Comparison of ENCODE assay signal across 8 cellular contexts in genomic region chr1:99808391-99809115, GRCh38. TPM values are rescaled to one million over a fixed set of nuclear protein-coding genes. Genes with fewer than 3 reads are reported as not detected.
DNase-seq lines count a peak whose midpoint lies in the region; ATAC-seq and TF ChIP-seq lines count a peak whose summit lies in the region.

No MANE protein-coding gene starts in this region.

- H3K27me3 ChIP-seq in neural cell (ENCODE audit: insufficient read depth, low read depth, low read length): no peaks in the 10 kb centered on the region

- no peaks in the 10 kb centered on the region for H3K9me3 ChIP-seq in neural cell (ENCODE audit: low read length)

- POLR2A ChIA-PET in activated B cell treated with CpG ODN at 0.5 μM for 24 hours (lab: Charles Lee): no interaction called here

- CTCF ChIA-PET in activated B cell treated with CpG ODN at 0.5 μM for 24 hours (lab: Charles Lee): interaction anchor here (2.1 to 3.3 kb wide), 4 partner anchors 647 to 1060 kb away, joined by 7 to 19 read pairs (median 12); no protein-coding TSS in a partner anchor

- DNase-seq in DMS53 treated with DMSO at 0.1 percent for 48 hours (lab: John Stamatoyannopoulos, UW; ENCODE audit: unreplicated experiment): peak; percentile 96
- peak; percentile 71 for DNase-seq in NCI-H2196 treated with DMSO at 0.1 percent for 48 hours (lab: John Stamatoyannopoulos, UW; ENCODE audit: unreplicated experiment)
- DNase-seq in activated B cell treated with CpG ODN at 0.5 μM for 24 hours: no peak
- peak; percentile 83 for DNase-seq in fibroblast of the conjunctiva (ENCODE audit: low read depth)
- no peak for DNase-seq in activated effector memory CD4-positive, alpha-beta T cell treated with Interleukin-2 at 50 U/mL for 16 hours

- H3K4me3 Mint-ChIP-seq in activated B cell treated with CpG ODN at 0.5 μM for 24 hours: no peak overlapping the region

- H3K9me2 ChIP-seq in neural cell (ENCODE audit: insufficient read depth, low read length): no peaks in the 10 kb centered on the region

- H2AFZ ChIP-seq in neural cell (ENCODE audit: low read depth, low read length): no peak overlapping the region

- H3K4me2 ChIP-seq in neural cell (ENCODE audit: low read length): no peak overlapping the region

- H3K36me3 Mint-ChIP-seq in activated B cell treated with CpG ODN at 0.5 μM for 24 hours (ENCODE audit: low read depth): no peaks in the 10 kb centered on the region

- TF ChIP-seq CTCF in activated B cell treated with CpG ODN at 0.5 μM for 24 hours (IDR thresholded peaks at IDR 0.05): peak; percentile 52
- peak; percentile 91 for TF ChIP-seq CTCF in neural cell (IDR thresholded peaks at IDR 0.05; ENCODE audit: poor library complexity, severe bottlenecking)

- peaks cover 4% of the 10 kb centered on the region for H3K4me1 Mint-ChIP-seq in activated B cell treated with CpG ODN at 0.5 μM for 24 hours

- TF ChIP-seq EP300 in neural cell (conservative IDR thresholded peaks at IDR 0.05; ENCODE audit: poor library complexity, severe bottlenecking): peak; percentile 34

- TF ChIP-seq RAD21 in neural cell (conservative IDR thresholded peaks at IDR 0.05): peak; percentile 90

- no peaks in the 10 kb centered on the region for H3K36me3 ChIP-seq in neural cell (ENCODE audit: insufficient read depth, low read length)

- no peaks in the 10 kb centered on the region for H3K9me3 Mint-ChIP-seq in activated B cell treated with CpG ODN at 0.5 μM for 24 hours

- H3K27ac Mint-ChIP-seq in activated B cell treated with CpG ODN at 0.5 μM for 24 hours: no peak overlapping the region

- no peaks in the 10 kb centered on the region for H3K79me2 ChIP-seq in neural cell (replicated peaks; ENCODE audit: insufficient read depth, low read length)

- peaks cover 10% of the 10 kb centered on the region for H3K27me3 Mint-ChIP-seq in activated B cell treated with CpG ODN at 0.5 μM for 24 hours

- H3K9ac ChIP-seq in neural cell (ENCODE audit: low read length): peak overlapping the region; percentile 41

- ATAC-seq in GM19397 (IDR thresholded peaks at IDR 0.05; ENCODE audit: unreplicated experiment): peak; percentile 74
- peak; percentile 96 for ATAC-seq in HG03432 (IDR thresholded peaks at IDR 0.05; ENCODE audit: unreplicated experiment)
- peak; percentile 71 for ATAC-seq in activated B cell treated with CpG ODN at 0.5 μM for 24 hours (ENCODE audit: low read depth)

- no peaks in the 10 kb centered on the region for H4K20me1 ChIP-seq in neural cell (ENCODE audit: insufficient read depth)

- no peaks in the 10 kb centered on the region for H3F3A ChIP-seq in neural cell (ENCODE audit: insufficient read depth, low read length, poor library complexity, severe bottlenecking)

- intact Hi-C loops in activated B cell treated with CpG ODN at 0.5 μM for 24 hours (cut with micrococcal nuclease): loop anchor here (1.0 to 5.0 kb wide), 8 partner anchors 226 to 1479 kb away; partner anchors contain the start of genes RTCA, SASS6 and TRMT13

- H3K4me3 ChIP-seq in neural cell (ENCODE audit: low read length): peak overlapping the region; percentile 12

- peak overlapping the region; percentile 61 for H3K27ac ChIP-seq in neural cell (ENCODE audit: low read length)

TF ChIP-seq in neural cell, 6 proteins besides CTCF, POLR2A, EP300 and RAD21:
- peak; percentile 89 for TF ChIP-seq SMC3 (conservative IDR thresholded peaks at IDR 0.05; ENCODE audit: poor library complexity)
- no peak for TF ChIP-seq REST (IDR thresholded peaks at IDR 0.05; ENCODE audit: borderline replicate concordance)
- TF ChIP-seq TAF1 (IDR thresholded peaks at IDR 0.05; ENCODE audit: low read depth): no peak
- TF ChIP-seq POLR2AphosphoS5 (IDR thresholded peaks at IDR 0.05): peak; percentile 38
- TF ChIP-seq MXI1 (conservative IDR thresholded peaks at IDR 0.05; ENCODE audit: poor library complexity, severe bottlenecking): peak; percentile 48
- TF ChIP-seq EZH2 (IDR thresholded peaks at IDR 0.05; ENCODE audit: borderline replicate concordance, insufficient read depth, low read length, poor library complexity, severe bottlenecking): no peak
TF ChIP-seq in neural cell: peak in this region for 3.

RNA-seq across cellular contexts. Expression of gene AGL, which starts 41.6 kb away (rescaled TPM):
- 19.6 and 21.8 TPM in 2 replicates for total RNA-seq in activated B cell treated with CpG ODN at 0.5 μM for 24 hours
- polyA plus RNA-seq in neural cell: 16.5 and 17.7 TPM in 2 replicates
- polyA minus RNA-seq in neural cell: 40.4 and 48.5 TPM in 2 replicates

RNA-seq across cellular contexts. Expression of gene FRRS1, which starts 42.1 kb away (rescaled TPM):
- 1.1 and 1.2 TPM in 2 replicates for total RNA-seq in activated B cell treated with CpG ODN at 0.5 μM for 24 hours
- polyA plus RNA-seq in neural cell: 5.0 TPM in 1 of 2 replicates, not detected in the other
- polyA minus RNA-seq in neural cell: 0.73 and 0.93 TPM in 2 replicates

Comparison
In these comparisons a context has a peak if more than half of its experiments do, and no peak if none do; other contexts are left out.
1. DNase-seq: peak in DMS53 treated with DMSO at 0.1 percent for 48 hours (single experiment), NCI-H2196 treated with DMSO at 0.1 percent for 48 hours (single experiment) and fibroblast of the conjunctiva (single experiment); none in activated B cell treated with CpG ODN at 0.5 μM for 24 hours (single experiment) and activated effector memory CD4-positive, alpha-beta T cell treated with Interleukin-2 at 50 U/mL for 16 hours (single experiment).
2. Peak in every context shown above with its lines, with median percentiles within 50 percentile points of each other: ATAC-seq.